Comparison of ENCODE assay signal across 9 cellular contexts in genomic region chr12:76183459-76184186, GRCh38.
DNase-seq lines count a peak whose midpoint lies in the region; ATAC-seq and TF ChIP-seq lines count a peak whose summit lies in the region.
"Had no signal": no experiment of that assay in that cellular context is flagged by ENCODE, and none has a peak within 500 bp of the region (broad histone marks: within the 10 kb centered on the region; RNA-seq: fewer than 3 reads in every experiment).

No MANE protein-coding gene starts in this region.

- no peak for TF ChIP-seq EP300 in stomach (IDR thresholded peaks at IDR 0.05)

- no peaks in the 10 kb centered on the region for H3K4me1 ChIP-seq in uterus
- peaks cover 0 to 11% (median 0%) of the 10 kb centered on the region in 4 donors for H3K4me1 ChIP-seq in stomach

- H3K27me3 ChIP-seq in BJ (ENCODE audit: control insufficient read depth, insufficient read depth, low read length) (no peaks in the 10 kb centered on the region), uterus (no peaks in the 10 kb centered on the region), stomach (no peaks in the 10 kb centered on the region)

- no peaks in the 10 kb centered on the region for H3K9me3 Mint-ChIP-seq in activated B cell treated with CpG ODN at 0.5 μM for 24 hours

- H3K27ac ChIP-seq in uterus (no peak overlapping the region), stomach (no peak overlapping the region)
- H3K27ac ChIP-seq: KMS-11 had no signal

- intact Hi-C loops in activated B cell treated with CpG ODN at 0.5 μM for 24 hours (cut with micrococcal nuclease) (no loop called here), uterus (cut with DNase I; ENCODE audit: low total_unique reads) (no loop called here), stomach (cut with DNase I; ENCODE audit: low total_unique reads) (no loop called here)

- DNase-seq in BJ (ENCODE audit: low read depth), result peak; percentile 84
- no peak for DNase-seq in activated B cell treated with CpG ODN at 0.5 μM for 24 hours
- DNase-seq in inferior parietal cortex (ENCODE audit: extremely low spot score), result peak; percentile 80
- peak; percentile 16 for DNase-seq in uterus
- DNase-seq in mucosa of gallbladder (ENCODE audit: low spot score), result no peak
- no peak for DNase-seq in stomach

- ATAC-seq in GM19372 (IDR thresholded peaks at IDR 0.05; ENCODE audit: low read depth, unreplicated experiment) (peak; percentile 66), HG03175 (IDR thresholded peaks at IDR 0.05; ENCODE audit: unreplicated experiment) (peak; percentile 93), activated B cell treated with CpG ODN at 0.5 μM for 24 hours (ENCODE audit: low read depth) (no peak)

- H3K36me3 Mint-ChIP-seq in activated B cell treated with CpG ODN at 0.5 μM for 24 hours (ENCODE audit: low read depth), result no peaks in the 10 kb centered on the region

- H3K27me3 Mint-ChIP-seq in activated B cell treated with CpG ODN at 0.5 μM for 24 hours, result peaks cover 18% of the 10 kb centered on the region

- TF ChIP-seq POLR2A in uterus (IDR thresholded peaks at IDR 0.05), result no peak
- no peak for TF ChIP-seq POLR2A in stomach (IDR thresholded peaks at IDR 0.05)

- no peak overlapping the region for H3K4me3 Mint-ChIP-seq in activated B cell treated with CpG ODN at 0.5 μM for 24 hours

- TF ChIP-seq CTCF in BJ (IDR thresholded peaks at IDR 0.05; ENCODE audit: insufficient read depth, low read depth, low read length), result no peak
- no peak for TF ChIP-seq CTCF in activated B cell treated with CpG ODN at 0.5 μM for 24 hours (IDR thresholded peaks at IDR 0.05)
- TF ChIP-seq CTCF in uterus (IDR thresholded peaks at IDR 0.05), result no peak
- TF ChIP-seq CTCF in stomach (IDR thresholded peaks at IDR 0.05), result no peak

- peaks cover 8% of the 10 kb centered on the region for H3K4me1 Mint-ChIP-seq in activated B cell treated with CpG ODN at 0.5 μM for 24 hours

- CTCF ChIA-PET in BJ (lab: Yijun Ruan, JAX), result interaction anchor here (0.6 kb wide), 2 partner anchors 77 to 84 kb away, joined by 3 read pairs; no protein-coding TSS in a partner anchor
- CTCF ChIA-PET in activated B cell treated with CpG ODN at 0.5 μM for 24 hours (lab: Charles Lee), result no interaction called here

- H3K27ac Mint-ChIP-seq in activated B cell treated with CpG ODN at 0.5 μM for 24 hours, result peak overlapping the region; percentile 48

- H3K36me3 ChIP-seq in BJ (ENCODE audit: control insufficient read depth, insufficient read depth, low read length) (no peaks in the 10 kb centered on the region), uterus (no peaks in the 10 kb centered on the region), stomach (no peaks in the 10 kb centered on the region)

- H3K9me3 ChIP-seq in uterus (no peaks in the 10 kb centered on the region), stomach (no peaks in the 10 kb centered on the region)

- POLR2A ChIA-PET in BJ (lab: Charles Lee) (no interaction called here), activated B cell treated with CpG ODN at 0.5 μM for 24 hours (lab: Charles Lee) (no interaction called here)

- WGBS in stomach, 5 donors, result 31 to 48% (median 38%) methylated on average over 4 of the region's 4 CpGs

- H3K4me3 ChIP-seq in BJ (ENCODE audit: low read depth, low read length) (no peak overlapping the region), uterus (no peak overlapping the region), stomach (no peak overlapping the region)

Comparison
In these comparisons a context has a peak if more than half of its experiments do, and no peak if none do; other contexts are left out.
1. DNase-seq: peak in BJ (single experiment), inferior parietal cortex (single experiment) and uterus (2 of 2); none in activated B cell treated with CpG ODN at 0.5 μM for 24 hours (single experiment), mucosa of gallbladder (single experiment) and stomach (single experiment).